9 cellular contexts compared by ENCODE assay signal in the genomic region with DNA sequence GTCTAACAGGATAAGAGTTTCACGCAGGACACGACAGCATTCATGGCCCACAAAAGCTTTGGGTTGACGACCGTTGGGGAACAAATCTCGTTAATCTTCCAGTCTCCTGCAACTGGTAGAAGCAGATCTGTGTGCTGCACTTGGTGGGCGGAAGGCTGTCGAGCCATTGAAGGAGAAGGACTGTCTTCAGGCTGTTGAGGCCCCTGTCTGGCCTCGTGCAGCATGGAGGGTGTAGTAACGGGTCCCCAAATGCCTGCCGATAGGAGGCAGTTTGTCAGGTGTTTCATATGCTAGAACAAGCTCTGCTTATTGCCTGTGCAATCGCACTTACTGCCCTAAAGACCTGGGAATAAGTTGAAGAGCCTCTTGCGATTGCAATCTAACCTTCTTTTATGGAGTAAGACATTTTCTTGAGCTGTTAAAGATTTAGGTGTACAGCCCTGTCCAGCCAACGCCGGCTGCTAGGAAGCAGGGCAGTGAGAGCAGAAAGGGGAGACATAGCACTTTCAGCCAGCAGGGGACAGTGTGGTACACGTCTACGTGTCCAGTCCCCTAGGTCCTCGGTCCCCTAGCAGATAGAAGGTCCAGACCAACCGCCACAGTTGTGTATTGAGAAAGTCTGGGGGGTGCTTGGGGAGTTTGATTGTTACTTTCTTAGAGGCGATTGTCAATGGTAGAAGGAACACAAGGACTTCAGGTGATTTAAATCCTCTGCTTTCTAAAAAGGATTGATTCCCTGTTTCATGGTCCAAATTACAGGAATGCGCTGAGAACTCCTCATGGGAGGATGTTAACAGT.
DNase-seq lines count a peak whose midpoint lies in the region; ATAC-seq, FAIRE-seq and TF ChIP-seq lines count a peak whose summit lies in the region.
"Had no signal": no experiment of that assay in that cellular context is flagged by ENCODE, and none has a peak within 500 bp of the region (broad histone marks: within the 10 kb centered on the region; RNA-seq: fewer than 3 reads in every experiment).

No MANE protein-coding gene starts in this region.

- no peak overlapping the region for H3K4me3 Mint-ChIP-seq in type B pancreatic cell

- in situ Hi-C loops in T47D (cut with HindIII; ENCODE audit: low pct_unique_long_range_greater_than_20kb, low sequenced_read_pairs): no loop called here

- H3K9ac ChIP-seq in NT2/D1 (ENCODE audit: insufficient read length, low read depth): no peak overlapping the region

- FAIRE-seq in GM12891 (lab: Jason Lieb, UNC): peak; percentile 47
- FAIRE-seq: endometrium had no signal

- peak; percentile 84 for TF ChIP-seq CTCF in AG10803 (conservative IDR thresholded peaks at IDR 0.05; ENCODE audit: low read length)
- TF ChIP-seq CTCF in type B pancreatic cell (conservative IDR thresholded peaks at IDR 0.05): peak; percentile 84

- peaks cover 36% of the 10 kb centered on the region for H3K4me1 ChIP-seq in NT2/D1 (ENCODE audit: insufficient read depth, insufficient read length)

- H3K9me3 ChIP-seq in NT2/D1 (ENCODE audit: insufficient read depth, low read length): no peaks in the 10 kb centered on the region; the same call in 1 of the 2 replicates

- H3K27me3 Mint-ChIP-seq in type B pancreatic cell: peaks cover 3% of the 10 kb centered on the region

- no peaks in the 10 kb centered on the region for H3K27me3 ChIP-seq in NT2/D1 (ENCODE audit: insufficient read depth, insufficient read length)

- H3K36me3 ChIP-seq in NT2/D1 (ENCODE audit: insufficient read depth, insufficient read length, low read length): no peaks in the 10 kb centered on the region

- ATAC-seq in GM21737 (IDR thresholded peaks at IDR 0.05; ENCODE audit: unreplicated experiment) (no peak), HG03520 (IDR thresholded peaks at IDR 0.05; ENCODE audit: unreplicated experiment) (no peak)

- H3K36me3 Mint-ChIP-seq in type B pancreatic cell: no peaks in the 10 kb centered on the region

- DNase-seq in AG10803 (ENCODE audit: low read depth): peak; percentile 58
- peak; percentile 42 for DNase-seq in GM12891 (ENCODE audit: insufficient read length, low spot score)
- DNase-seq in NT2/D1 (ENCODE audit: low read depth, low spot score): peak; percentile 77
- DNase-seq in T47D (ENCODE audit: low read depth in 1 of 2, low spot score in 1 of 2): peak; percentile 52 to 80
- peak; percentile 89 for DNase-seq in left kidney (ENCODE audit: low read depth, low spot score)
- no peak for DNase-seq in type B pancreatic cell (ENCODE audit: extremely low spot score, unreplicated experiment)

- H3K27ac Mint-ChIP-seq in type B pancreatic cell: no peak overlapping the region

- no peaks in the 10 kb centered on the region for H3K9me3 Mint-ChIP-seq in type B pancreatic cell

- no peak overlapping the region for H3K4me3 ChIP-seq in AG10803 (ENCODE audit: low read length)
- no peak overlapping the region for H3K4me3 ChIP-seq in NT2/D1 (ENCODE audit: insufficient read length, low read depth)

- peaks cover 22% of the 10 kb centered on the region for H3K4me1 Mint-ChIP-seq in type B pancreatic cell (ENCODE audit: unreplicated experiment)

- no peak for TF ChIP-seq POLR2A in GM12891 (IDR thresholded peaks at IDR 0.05; ENCODE audit: low read depth, low read length)

TF ChIP-seq in GM12891, 5 proteins besides CTCF, POLR2A, EP300 and RAD21:
- TF ChIP-seq TAF1 (IDR thresholded peaks at IDR 0.05; ENCODE audit: low read depth, low read length): no peak
- TF ChIP-seq SPI1 (IDR thresholded peaks at IDR 0.05; ENCODE audit: low read depth, low read length): no peak
- TF ChIP-seq POU2F2 (IDR thresholded peaks at IDR 0.05; ENCODE audit: low read depth, low read length): no peak
- TF ChIP-seq POLR2AphosphoS5 (IDR thresholded peaks at IDR 0.05; ENCODE audit: low read depth, low read length): no peak
- TF ChIP-seq PAX5 (IDR thresholded peaks at IDR 0.05; ENCODE audit: insufficient read depth, low read length, severe bottlenecking): no peak
